ENCODE assay signal across 11 cellular contexts in the genomic region with DNA sequence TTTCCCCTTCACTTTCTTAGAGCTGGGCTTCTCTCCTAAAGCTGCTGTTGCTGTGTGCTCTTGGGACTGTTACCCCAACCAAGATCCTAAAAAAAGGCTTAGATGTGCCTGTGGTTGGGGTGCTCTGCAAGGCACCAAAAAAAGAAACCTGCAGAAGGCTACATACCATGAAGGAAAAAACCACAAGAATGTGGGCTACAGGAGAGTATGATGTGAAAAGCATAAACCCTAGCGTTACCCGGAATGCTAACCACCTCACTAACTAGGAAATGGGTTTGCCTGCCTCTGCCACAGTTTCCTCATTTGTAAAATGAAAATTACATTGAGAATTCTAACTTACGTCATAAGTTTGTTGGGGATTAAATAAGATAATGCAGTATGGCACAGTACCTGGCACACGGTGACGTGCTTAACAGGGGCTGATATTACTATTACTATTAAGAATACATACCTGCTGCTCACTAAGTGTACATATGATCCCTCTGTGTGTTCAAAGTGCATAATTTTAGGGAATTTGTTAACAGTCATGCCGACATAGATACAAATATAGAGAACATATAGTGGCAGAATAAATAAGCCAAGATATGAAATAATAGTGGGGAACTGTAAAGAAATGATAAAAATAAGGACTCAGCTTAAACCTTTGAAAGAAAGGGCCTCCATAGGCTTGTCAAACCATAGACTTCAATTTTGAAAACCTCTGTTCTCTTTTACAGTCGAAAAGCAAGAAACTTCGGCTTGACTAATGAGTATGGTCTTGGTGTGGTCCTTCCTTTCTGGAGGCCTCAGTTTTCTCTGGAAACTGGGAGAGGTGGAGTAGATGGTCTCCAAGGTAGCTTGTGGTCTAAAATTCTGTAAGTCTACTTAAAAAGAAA.
A peak's percentile ranks its signal among the peaks of the same experiment; 100 is the strongest.
DNase-seq lines count a peak whose midpoint lies in the region; ATAC-seq and TF ChIP-seq lines count a peak whose summit lies in the region.
"Had no signal": no experiment of that assay in that cellular context is flagged by ENCODE, and none has a peak within 500 bp of the region (broad histone marks: within the 10 kb centered on the region; RNA-seq: fewer than 3 reads in every experiment).

No MANE protein-coding gene starts in this region.

- H3K36me3 Mint-ChIP-seq in CD8-positive, alpha-beta T cell: no peaks in the 10 kb centered on the region
- H3K36me3 Mint-ChIP-seq in activated T-helper 2 cell treated with anti-CD3 and anti-CD28 coated beads, Interferon-gamma antibody, Interleukin-2, Interleukin-4, amounts not matched to agents 10 μg/mL and 5 μg/mL and 100 μg/mL, durations not matched to agents 14 hours and 24 hours and 36 hours (ENCODE audit: low read depth): no peaks in the 10 kb centered on the region
- H3K36me3 Mint-ChIP-seq in naive thymus-derived CD8-positive, alpha-beta T cell: no peaks in the 10 kb centered on the region

- TF ChIP-seq CTCF in CD8-positive, alpha-beta T cell (IDR thresholded peaks at IDR 0.05): no peak
- TF ChIP-seq CTCF in stomach (IDR thresholded peaks at IDR 0.05) (no peak), WERI-Rb-1 (IDR thresholded peaks at IDR 0.05; ENCODE audit: low read depth, low read length) (no peak)

- TF ChIP-seq POLR2A in stomach (IDR thresholded peaks at IDR 0.05): no peak

- ATAC-seq in CD8-positive, alpha-beta T cell: peak; percentile 27
- peak in 1 of 2 donors; percentile 54 for ATAC-seq in naive thymus-derived CD8-positive, alpha-beta T cell
- ATAC-seq: esophagus mucosa had no signal

- H3K4me3 ChIP-seq in CD8-positive, alpha-beta T cell (ENCODE audit: low read depth, low read length): peak overlapping the region; percentile 9
- H3K4me3 ChIP-seq in stomach (no peak overlapping the region), WERI-Rb-1 (ENCODE audit: low read depth, low read length) (no peak overlapping the region)
- H3K4me3 ChIP-seq: SJCRH30 had no signal

- peak overlapping the region; percentile 80 for H3K4me3 Mint-ChIP-seq in CD8-positive, alpha-beta T cell
- H3K4me3 Mint-ChIP-seq in activated T-helper 2 cell treated with anti-CD3 and anti-CD28 coated beads, Interferon-gamma antibody, Interleukin-2, Interleukin-4, amounts not matched to agents 10 μg/mL and 5 μg/mL and 100 μg/mL, durations not matched to agents 14 hours and 24 hours and 36 hours (ENCODE audit: low read depth): peak overlapping the region; percentile 63
- H3K4me3 Mint-ChIP-seq in naive thymus-derived CD8-positive, alpha-beta T cell: peak overlapping the region; percentile 34 to 85 (median 76)
- H3K4me3 Mint-ChIP-seq: HFFc6 had no signal

- CTCF ChIA-PET in CD8-positive, alpha-beta T cell (lab: Charles Lee): interaction anchor here (1.3 kb wide), 1 partner anchor 13 kb away, joined by 4 read pairs; no protein-coding TSS in a partner anchor

- H3K36me3 ChIP-seq in CD8-positive, alpha-beta T cell (ENCODE audit: insufficient read depth, low read length): no peaks in the 10 kb centered on the region
- no peaks in the 10 kb centered on the region for H3K36me3 ChIP-seq in KOPT-K1 (ENCODE audit: insufficient read depth, low read length)
- H3K36me3 ChIP-seq in stomach: no peaks in the 10 kb centered on the region
- H3K36me3 ChIP-seq in WERI-Rb-1: no peaks in the 10 kb centered on the region
- H3K36me3 ChIP-seq: SJCRH30 had no signal

- intact Hi-C loops in CD8-positive, alpha-beta T cell (cut with DNase I, micrococcal nuclease): loop anchor here (1.0 to 5.0 kb wide), 3 partner anchors 83 to 845 kb away; partner anchors contain the start of gene MED13 (in 1 of the 2)
- intact Hi-C loops in activated T-helper 2 cell treated with anti-CD3 and anti-CD28 coated beads, Interferon-gamma antibody, Interleukin-2, Interleukin-4, amounts not matched to agents 10 μg/mL and 5 μg/mL and 100 μg/mL, durations not matched to agents 14 hours and 24 hours and 36 hours (cut with micrococcal nuclease): loop anchor here (1.0 to 2.0 kb wide), 4 partner anchors 17 to 157 kb away; no protein-coding TSS in a partner anchor
- intact Hi-C loops in stomach (cut with DNase I; ENCODE audit: low total_unique reads): no loop called here

- H3K27ac Mint-ChIP-seq in CD8-positive, alpha-beta T cell: peak overlapping the region; percentile 16
- H3K27ac Mint-ChIP-seq in activated T-helper 2 cell treated with anti-CD3 and anti-CD28 coated beads, Interferon-gamma antibody, Interleukin-2, Interleukin-4, amounts not matched to agents 10 μg/mL and 5 μg/mL and 100 μg/mL, durations not matched to agents 14 hours and 24 hours and 36 hours: peak overlapping the region; percentile 81
- peak overlapping the region in 7 of 10 donors; percentile 35 to 87 (median 73) for H3K27ac Mint-ChIP-seq in naive thymus-derived CD8-positive, alpha-beta T cell
- H3K27ac Mint-ChIP-seq: HFFc6 had no signal

- no peak for DNase-seq in CD8-positive, alpha-beta T cell
- peak; percentile 16 for DNase-seq in activated T-helper 2 cell treated with anti-CD3 and anti-CD28 coated beads, Interferon-gamma antibody, Interleukin-2, Interleukin-4, amounts not matched to agents 10 μg/mL and 5 μg/mL and 100 μg/mL, durations not matched to agents 14 hours and 24 hours and 36 hours (ENCODE audit: low spot score)
- peak in 3 of 10 donors; percentile 5 to 32 (median 29) for DNase-seq in naive thymus-derived CD8-positive, alpha-beta T cell
- no peak for DNase-seq in mesenteric fat pad (ENCODE audit: low spot score)
- no peak for DNase-seq in stomach
- no peak for DNase-seq in WERI-Rb-1
- DNase-seq: HFFc6, NCI-H510A treated with DMSO at 0.1 percent for 48 hours had no signal

- WGBS in stomach, 5 donors: 81 to 89% (median 85%) methylated on average over 8 of the region's 8 CpGs

- POLR2A ChIA-PET in CD8-positive, alpha-beta T cell (lab: Charles Lee): interaction anchor here (0.6 to 1.4 kb wide), 5 partner anchors 10 to 61 kb away, joined by 3 to 4 read pairs (median 3); no protein-coding TSS in a partner anchor
- POLR2A ChIA-PET in naive thymus-derived CD8-positive, alpha-beta T cell (lab: Charles Lee): interaction anchor here (0.6 to 0.8 kb wide), 3 partner anchors 8 to 24 kb away, joined by 3 to 5 read pairs (median 3); no protein-coding TSS in a partner anchor

- TF ChIP-seq EP300 in stomach (IDR thresholded peaks at IDR 0.05): no peak

- no peaks in the 10 kb centered on the region for H3K9me3 ChIP-seq in CD8-positive, alpha-beta T cell (ENCODE audit: low read length)
- H3K9me3 ChIP-seq in KOPT-K1 (ENCODE audit: insufficient read depth, low read length, poor library complexity, severe bottlenecking) (no peaks in the 10 kb centered on the region), stomach (no peaks in the 10 kb centered on the region), WERI-Rb-1 (ENCODE audit: severe bottlenecking) (no peaks in the 10 kb centered on the region)
- H3K9me3 ChIP-seq: SJCRH30 had no signal

- H3K4me1 ChIP-seq in CD8-positive, alpha-beta T cell (ENCODE audit: insufficient read depth, low read length): peaks cover 27% of the 10 kb centered on the region
- peaks cover 0 to 11% (median 5%) of the 10 kb centered on the region in 4 donors for H3K4me1 ChIP-seq in stomach

- no peaks in the 10 kb centered on the region for H3K9me3 Mint-ChIP-seq in CD8-positive, alpha-beta T cell
- H3K9me3 Mint-ChIP-seq in activated T-helper 2 cell treated with anti-CD3 and anti-CD28 coated beads, Interferon-gamma antibody, Interleukin-2, Interleukin-4, amounts not matched to agents 10 μg/mL and 5 μg/mL and 100 μg/mL, durations not matched to agents 14 hours and 24 hours and 36 hours: no peaks in the 10 kb centered on the region
- no peaks in the 10 kb centered on the region for H3K9me3 Mint-ChIP-seq in naive thymus-derived CD8-positive, alpha-beta T cell
- H3K9me3 Mint-ChIP-seq: HFFc6 had no signal

- no peaks in the 10 kb centered on the region for H3K27me3 Mint-ChIP-seq in CD8-positive, alpha-beta T cell (ENCODE audit: low read depth)
- no peaks in the 10 kb centered on the region for H3K27me3 Mint-ChIP-seq in activated T-helper 2 cell treated with anti-CD3 and anti-CD28 coated beads, Interferon-gamma antibody, Interleukin-2, Interleukin-4, amounts not matched to agents 10 μg/mL and 5 μg/mL and 100 μg/mL, durations not matched to agents 14 hours and 24 hours and 36 hours (ENCODE audit: low read depth)
- no peaks in the 10 kb centered on the region for H3K27me3 Mint-ChIP-seq in naive thymus-derived CD8-positive, alpha-beta T cell

- no peaks in the 10 kb centered on the region for H3K27me3 ChIP-seq in CD8-positive, alpha-beta T cell (ENCODE audit: insufficient read depth, low read length)
- no peaks in the 10 kb centered on the region for H3K27me3 ChIP-seq in stomach
- H3K27me3 ChIP-seq in WERI-Rb-1 (ENCODE audit: insufficient read depth, low read depth, severe bottlenecking): no peaks in the 10 kb centered on the region
- H3K27me3 ChIP-seq: SJCRH30 had no signal

- H3K27ac ChIP-seq in CD8-positive, alpha-beta T cell (ENCODE audit: low read depth, low read length): no peak overlapping the region
- H3K27ac ChIP-seq in KOPT-K1 (ENCODE audit: low read depth, low read length, poor library complexity, severe bottlenecking) (peak overlapping the region; percentile 52), stomach (peak overlapping the region in 1 of 5 donors; percentile 1), WERI-Rb-1 (no peak overlapping the region)
- H3K27ac ChIP-seq: SJCRH30 had no signal

- H3K4me1 Mint-ChIP-seq in CD8-positive, alpha-beta T cell (ENCODE audit: low read depth): peaks cover 28% of the 10 kb centered on the region
- peaks cover 56% of the 10 kb centered on the region for H3K4me1 Mint-ChIP-seq in activated T-helper 2 cell treated with anti-CD3 and anti-CD28 coated beads, Interferon-gamma antibody, Interleukin-2, Interleukin-4, amounts not matched to agents 10 μg/mL and 5 μg/mL and 100 μg/mL, durations not matched to agents 14 hours and 24 hours and 36 hours (ENCODE audit: low read depth)
- H3K4me1 Mint-ChIP-seq in naive thymus-derived CD8-positive, alpha-beta T cell: peaks cover 26 to 44% (median 38%) of the 10 kb centered on the region in 4 donors

Comparison
In these comparisons a context has a peak if more than half of its experiments do, and no peak if none do; other contexts are left out.
1. H3K27ac Mint-ChIP-seq: peak in every context shown above with its lines; median percentile 81 in activated T-helper 2 cell treated with anti-CD3 and anti-CD28 coated beads, Interferon-gamma antibody, Interleukin-2, Interleukin-4, amounts not matched to agents 10 μg/mL and 5 μg/mL and 100 μg/mL, durations not matched to agents 14 hours and 24 hours and 36 hours; 73 in naive thymus-derived CD8-positive, alpha-beta T cell; 16 in CD8-positive, alpha-beta T cell.